In genomic region chr16:11964761-11965539, GRCh38 we compare ENCODE assay signal across 10 cellular contexts.
DNase-seq lines count a peak whose midpoint lies in the region; ATAC-seq and TF ChIP-seq lines count a peak whose summit lies in the region.
"Had no signal": no experiment of that assay in that cellular context is flagged by ENCODE, and none has a peak within 500 bp of the region (broad histone marks: within the 10 kb centered on the region; RNA-seq: fewer than 3 reads in every experiment).

Gene TNFRSF17, plus strand, starts transcription at chr16:11965210. Its CDS starts 115 bp downstream, at chr16:11965325.

- peaks cover 87% of the 10 kb centered on the region for H3K4me1 ChIP-seq in DOHH2 (ENCODE audit: control insufficient read depth, low read length)

- H3K9me3 ChIP-seq in DOHH2 (ENCODE audit: control insufficient read depth, insufficient read depth, low read length), result no peaks in the 10 kb centered on the region
- H3K9me3 ChIP-seq: gastrocnemius medialis had no signal

- peaks cover 38% of the 10 kb centered on the region for H3F3A ChIP-seq in DOHH2 (ENCODE audit: control insufficient read depth, insufficient read depth)

- H3K4me3 ChIP-seq in DOHH2 (ENCODE audit: low read length), result peak within 1 kb of the TSS; percentile 76
- H3K4me3 ChIP-seq: gastrocnemius medialis had no signal

- H3K79me2 ChIP-seq in DOHH2 (ENCODE audit: control insufficient read depth, low read length), result peaks cover 27% of the 10 kb centered on the region

- H3K4me2 ChIP-seq in DOHH2 (ENCODE audit: low read length), result peak within 1 kb of the TSS; percentile 72

- H4K20me1 ChIP-seq in DOHH2 (ENCODE audit: control insufficient read depth, insufficient read depth, low read depth, low read length), result no peaks in the 10 kb centered on the region

- H3K9me2 ChIP-seq in DOHH2 (replicated peaks; ENCODE audit: control insufficient read depth, low read length), result no peaks in the 10 kb centered on the region

- peaks cover 32% of the 10 kb centered on the region for H3K36me3 ChIP-seq in DOHH2 (ENCODE audit: control insufficient read depth, low read length)
- H3K36me3 ChIP-seq: gastrocnemius medialis had no signal

- no peak for TF ChIP-seq CTCF in DOHH2 (IDR thresholded peaks at IDR 0.05; ENCODE audit: low read depth, low read length, poor library complexity, severe bottlenecking)

- DNase-seq in GM19238 (ENCODE audit: insufficient read length, low spot score), result peak; percentile 57
- DNase-seq in NCI-H1417 (lab: John Stamatoyannopoulos, UW), result no peak
- no peak for DNase-seq in activated gamma-delta T cell treated with Interleukin-2 at 50 U/mL for 16 hours
- no peak for DNase-seq in stimulated activated CD4-positive, alpha-beta T cell treated with anti-CD3 and anti-CD28 coated beads, Interleukin-4, amount 100 ng/mL, for 4 hours
- no peak for DNase-seq in cerebellar cortex (ENCODE audit: low spot score)
- DNase-seq: activated naive CD4-positive, alpha-beta T cell; gastrocnemius medialis had no signal

- H3K27ac ChIP-seq in DOHH2 (ENCODE audit: low read depth, low read length), result peak within 1 kb of the TSS; percentile 99
- H3K27ac ChIP-seq: gastrocnemius medialis had no signal

- ATAC-seq in HG02885 (IDR thresholded peaks at IDR 0.05; ENCODE audit: poor library complexity, unreplicated experiment), result peak; percentile 78
- ATAC-seq: gastrocnemius medialis had no signal

- TF ChIP-seq POLR2A in Raji (IDR thresholded peaks at IDR 0.05; ENCODE audit: insufficient read depth, low read depth, low read length), result peak; percentile 22; the same call in 1 of the 2 replicates

- no peaks in the 10 kb centered on the region for H3K27me3 ChIP-seq in DOHH2 (ENCODE audit: control insufficient read depth, low read length)
- H3K27me3 ChIP-seq: gastrocnemius medialis had no signal
